1 cellular context compared by ENCODE assay signal in genomic region chr1:165661691-165662090, GRCh38.
TF ChIP-seq lines count a peak whose summit lies in the region.

No MANE protein-coding gene starts in this region.

TF ChIP-seq in SK-N-SH, 30 proteins besides CTCF, POLR2A, EP300 and RAD21 (continued from another document):
- TF ChIP-seq, protein P1, sequence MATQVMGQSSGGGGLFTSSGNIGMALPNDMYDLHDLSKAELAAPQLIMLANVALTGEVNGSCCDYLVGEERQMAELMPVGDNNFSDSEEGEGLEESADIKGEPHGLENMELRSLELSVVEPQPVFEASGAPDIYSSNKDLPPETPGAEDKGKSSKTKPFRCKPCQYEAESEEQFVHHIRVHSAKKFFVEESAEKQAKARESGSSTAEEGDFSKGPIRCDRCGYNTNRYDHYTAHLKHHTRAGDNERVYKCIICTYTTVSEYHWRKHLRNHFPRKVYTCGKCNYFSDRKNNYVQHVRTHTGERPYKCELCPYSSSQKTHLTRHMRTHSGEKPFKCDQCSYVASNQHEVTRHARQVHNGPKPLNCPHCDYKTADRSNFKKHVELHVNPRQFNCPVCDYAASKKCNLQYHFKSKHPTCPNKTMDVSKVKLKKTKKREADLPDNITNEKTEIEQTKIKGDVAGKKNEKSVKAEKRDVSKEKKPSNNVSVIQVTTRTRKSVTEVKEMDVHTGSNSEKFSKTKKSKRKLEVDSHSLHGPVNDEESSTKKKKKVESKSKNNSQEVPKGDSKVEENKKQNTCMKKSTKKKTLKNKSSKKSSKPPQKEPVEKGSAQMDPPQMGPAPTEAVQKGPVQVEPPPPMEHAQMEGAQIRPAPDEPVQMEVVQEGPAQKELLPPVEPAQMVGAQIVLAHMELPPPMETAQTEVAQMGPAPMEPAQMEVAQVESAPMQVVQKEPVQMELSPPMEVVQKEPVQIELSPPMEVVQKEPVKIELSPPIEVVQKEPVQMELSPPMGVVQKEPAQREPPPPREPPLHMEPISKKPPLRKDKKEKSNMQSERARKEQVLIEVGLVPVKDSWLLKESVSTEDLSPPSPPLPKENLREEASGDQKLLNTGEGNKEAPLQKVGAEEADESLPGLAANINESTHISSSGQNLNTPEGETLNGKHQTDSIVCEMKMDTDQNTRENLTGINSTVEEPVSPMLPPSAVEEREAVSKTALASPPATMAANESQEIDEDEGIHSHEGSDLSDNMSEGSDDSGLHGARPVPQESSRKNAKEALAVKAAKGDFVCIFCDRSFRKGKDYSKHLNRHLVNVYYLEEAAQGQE (IDR thresholded peaks at IDR 0.05; ENCODE audit: low read depth, low read length) = no peak
- TF ChIP-seq MXI1 (IDR thresholded peaks at IDR 0.05; ENCODE audit: low read depth, low read length) (peak; percentile 42; the same call in 1 of the 2 replicates), RXRA (IDR thresholded peaks at IDR 0.05; ENCODE audit: borderline replicate concordance, low read depth) (no peak), YY1 (IDR thresholded peaks at IDR 0.05; ENCODE audit: low read depth) (no peak), USF2 (IDR thresholded peaks at IDR 0.05; ENCODE audit: borderline replicate concordance, low read depth, low read length) (no peak), EZH2phosphoT487 (IDR thresholded peaks at IDR 0.05; ENCODE audit: borderline replicate concordance, low read depth) (no peak), TCF12 (IDR thresholded peaks at IDR 0.05) (peak; percentile 48; the same call in 1 of the 2 replicates), FOSL2 (IDR thresholded peaks at IDR 0.05; ENCODE audit: borderline replicate concordance, low read depth) (no peak), FOXM1 (IDR thresholded peaks at IDR 0.05; ENCODE audit: low read depth) (no peak), RCOR1 (IDR thresholded peaks at IDR 0.05; ENCODE audit: low read length) (0 out of 2 replicates have a peak, but pooled peaks have one; percentile 9), NRF1 (IDR thresholded peaks at IDR 0.05; ENCODE audit: low read depth, low read length) (no peak), SIN3A (IDR thresholded peaks at IDR 0.05; ENCODE audit: borderline replicate concordance, low read depth, low read length) (no peak)
- TF ChIP-seq, protein P2, sequence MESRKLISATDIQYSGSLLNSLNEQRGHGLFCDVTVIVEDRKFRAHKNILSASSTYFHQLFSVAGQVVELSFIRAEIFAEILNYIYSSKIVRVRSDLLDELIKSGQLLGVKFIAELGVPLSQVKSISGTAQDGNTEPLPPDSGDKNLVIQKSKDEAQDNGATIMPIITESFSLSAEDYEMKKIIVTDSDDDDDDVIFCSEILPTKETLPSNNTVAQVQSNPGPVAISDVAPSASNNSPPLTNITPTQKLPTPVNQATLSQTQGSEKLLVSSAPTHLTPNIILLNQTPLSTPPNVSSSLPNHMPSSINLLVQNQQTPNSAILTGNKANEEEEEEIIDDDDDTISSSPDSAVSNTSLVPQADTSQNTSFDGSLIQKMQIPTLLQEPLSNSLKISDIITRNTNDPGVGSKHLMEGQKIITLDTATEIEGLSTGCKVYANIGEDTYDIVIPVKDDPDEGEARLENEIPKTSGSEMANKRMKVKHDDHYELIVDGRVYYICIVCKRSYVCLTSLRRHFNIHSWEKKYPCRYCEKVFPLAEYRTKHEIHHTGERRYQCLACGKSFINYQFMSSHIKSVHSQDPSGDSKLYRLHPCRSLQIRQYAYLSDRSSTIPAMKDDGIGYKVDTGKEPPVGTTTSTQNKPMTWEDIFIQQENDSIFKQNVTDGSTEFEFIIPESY (IDR thresholded peaks at IDR 0.05; ENCODE audit: borderline replicate concordance, low read depth) = no peak
- TF ChIP-seq, protein P3, sequence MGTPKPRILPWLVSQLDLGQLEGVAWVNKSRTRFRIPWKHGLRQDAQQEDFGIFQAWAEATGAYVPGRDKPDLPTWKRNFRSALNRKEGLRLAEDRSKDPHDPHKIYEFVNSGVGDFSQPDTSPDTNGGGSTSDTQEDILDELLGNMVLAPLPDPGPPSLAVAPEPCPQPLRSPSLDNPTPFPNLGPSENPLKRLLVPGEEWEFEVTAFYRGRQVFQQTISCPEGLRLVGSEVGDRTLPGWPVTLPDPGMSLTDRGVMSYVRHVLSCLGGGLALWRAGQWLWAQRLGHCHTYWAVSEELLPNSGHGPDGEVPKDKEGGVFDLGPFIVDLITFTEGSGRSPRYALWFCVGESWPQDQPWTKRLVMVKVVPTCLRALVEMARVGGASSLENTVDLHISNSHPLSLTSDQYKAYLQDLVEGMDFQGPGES (IDR thresholded peaks at IDR 0.05; ENCODE audit: low read depth, low read length) = no peak
- TF ChIP-seq, protein P4, sequence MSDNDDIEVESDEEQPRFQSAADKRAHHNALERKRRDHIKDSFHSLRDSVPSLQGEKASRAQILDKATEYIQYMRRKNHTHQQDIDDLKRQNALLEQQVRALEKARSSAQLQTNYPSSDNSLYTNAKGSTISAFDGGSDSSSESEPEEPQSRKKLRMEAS (IDR thresholded peaks at IDR 0.05; ENCODE audit: low read depth) = no peak
